Comparison of ENCODE assay signal across 8 cellular contexts in the genomic region with DNA sequence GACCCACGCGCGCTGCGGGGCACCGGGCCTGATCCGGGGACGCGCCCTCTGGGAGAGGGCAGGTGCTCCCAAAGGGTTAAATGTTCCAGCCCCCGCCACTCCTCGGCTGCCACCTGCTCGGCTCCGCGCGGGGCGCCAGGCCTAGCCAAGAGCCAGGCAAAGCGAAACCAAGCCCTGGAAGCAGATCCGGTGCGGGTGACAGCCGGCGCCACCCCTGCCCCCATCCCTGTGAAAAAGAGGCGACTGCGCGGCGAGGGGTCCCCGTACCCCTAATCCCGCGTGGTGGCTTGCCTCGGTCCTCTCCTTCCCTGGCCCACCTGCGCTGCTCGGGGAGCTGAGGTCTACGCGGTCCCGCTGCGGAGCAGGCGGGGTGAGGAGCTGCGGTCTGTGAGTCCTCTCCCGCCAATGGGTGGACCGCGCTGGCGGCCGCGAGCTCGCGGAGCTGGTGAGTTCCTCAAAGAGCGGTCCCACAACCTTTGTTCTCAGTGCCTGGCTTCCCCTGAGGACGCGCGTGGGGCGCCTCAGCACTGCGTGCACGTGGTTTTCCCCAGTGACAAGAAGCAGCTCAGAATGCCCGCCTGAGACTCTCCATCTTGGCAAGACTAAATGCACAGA. TPM values are rescaled to one million over a fixed set of nuclear protein-coding genes. Genes with fewer than 3 reads are reported as not detected.
DNase-seq lines count a peak whose midpoint lies in the region; ATAC-seq and TF ChIP-seq lines count a peak whose summit lies in the region.

A gene (minus strand): TSS at position 610 of the 615 bp plus-strand sequence.

- H3K27me3 ChIP-seq in effector memory CD4-positive, alpha-beta T cell (replicated peaks; ENCODE audit: control insufficient read depth, insufficient read depth, low read length, poor library complexity, severe bottlenecking), result no peaks in the 10 kb centered on the region
- H3K27me3 ChIP-seq in lung (ENCODE audit: control insufficient read depth, insufficient read depth), result no peaks in the 10 kb centered on the region

- DNase-seq in AG08395 (ENCODE audit: low spot score) (peak; percentile 56), NCI-H2196 (lab: John Stamatoyannopoulos, UW; ENCODE audit: unreplicated experiment) (peak; percentile 72), lung (ENCODE audit: low spot score) (peak; percentile 68), GM13976 (ENCODE audit: low spot score) (no peak)
- peak; percentile 58 for DNase-seq in activated CD8-positive, alpha-beta T cell treated with anti-CD3 and anti-CD28 coated beads, Interleukin-2, amount 10 ng/mL, durations not matched to agents 7 days and 5 days
- DNase-seq in effector memory CD4-positive, alpha-beta T cell, result peak in 2 of 3 donors; percentile 1 to 2
- DNase-seq in stimulated activated CD4-positive, alpha-beta T cell treated with anti-CD3 and anti-CD28 coated beads, Interleukin-4, amount 100 ng/mL, for 4 hours, result peak; percentile 43 to 64

- H3K4me1 Mint-ChIP-seq in activated CD8-positive, alpha-beta T cell treated with anti-CD3 and anti-CD28 coated beads, Interleukin-2, amount 10 ng/mL, durations not matched to agents 7 days and 5 days (ENCODE audit: low read depth), result peaks cover 8% of the 10 kb centered on the region

- H3K36me3 Mint-ChIP-seq in activated CD8-positive, alpha-beta T cell treated with anti-CD3 and anti-CD28 coated beads, Interleukin-2, amount 10 ng/mL, durations not matched to agents 7 days and 5 days (ENCODE audit: low read depth), result no peaks in the 10 kb centered on the region

- POLR2A ChIA-PET in activated CD8-positive, alpha-beta T cell treated with anti-CD3 and anti-CD28 coated beads, Interleukin-2, amount 10 ng/mL, durations not matched to agents 7 days and 5 days (lab: Charles Lee), result no interaction called here

- H3K27me3 Mint-ChIP-seq in activated CD8-positive, alpha-beta T cell treated with anti-CD3 and anti-CD28 coated beads, Interleukin-2, amount 10 ng/mL, durations not matched to agents 7 days and 5 days (ENCODE audit: low read depth), result peaks cover 42% of the 10 kb centered on the region

- H3K4me3 Mint-ChIP-seq in activated CD8-positive, alpha-beta T cell treated with anti-CD3 and anti-CD28 coated beads, Interleukin-2, amount 10 ng/mL, durations not matched to agents 7 days and 5 days, result peak within 1 kb of the TSS; percentile 72

- H3K27ac Mint-ChIP-seq in activated CD8-positive, alpha-beta T cell treated with anti-CD3 and anti-CD28 coated beads, Interleukin-2, amount 10 ng/mL, durations not matched to agents 7 days and 5 days, result no peak within 1 kb of the TSS

- in situ Hi-C loops in GM13976 (cut with MboI; ENCODE audit: low sequenced_read_pairs, unreplicated experiment), result no loop called here

- WGBS in lung, 2 donors, result 1% methylated on average over 48 to 52 of the region's 52 CpGs

- H3K4me3 ChIP-seq in effector memory CD4-positive, alpha-beta T cell (ENCODE audit: insufficient read depth, low read depth, low read length, poor library complexity, severe bottlenecking), result peak within 1 kb of the TSS; percentile 65
- H3K4me3 ChIP-seq in lung, result peak within 1 kb of the TSS; percentile 78

- CTCF ChIA-PET in activated CD8-positive, alpha-beta T cell treated with anti-CD3 and anti-CD28 coated beads, Interleukin-2, amount 10 ng/mL, durations not matched to agents 7 days and 5 days (lab: Charles Lee), result no interaction called here

- no peaks in the 10 kb centered on the region for H3K4me1 ChIP-seq in effector memory CD4-positive, alpha-beta T cell (ENCODE audit: control insufficient read depth, insufficient read depth, low read length, poor library complexity, severe bottlenecking)
- peaks cover 3 to 17% of the 10 kb centered on the region in 2 donors for H3K4me1 ChIP-seq in lung (ENCODE audit: control insufficient read depth in 2 of 2, insufficient read depth in 2 of 2, low read length in 2 of 2)

- H3K27ac ChIP-seq in effector memory CD4-positive, alpha-beta T cell (ENCODE audit: insufficient read depth, low read length, poor library complexity, severe bottlenecking), result no peak within 1 kb of the TSS
- peak within 1 kb of the TSS; percentile 91 to 94 for H3K27ac ChIP-seq in lung (ENCODE audit: low read depth in 1 of 2, low read length in 1 of 2)

- ATAC-seq in GM19035 (IDR thresholded peaks at IDR 0.05; ENCODE audit: unreplicated experiment), result peak; percentile 50
- ATAC-seq in activated CD8-positive, alpha-beta T cell treated with anti-CD3 and anti-CD28 coated beads, Interleukin-2, amount 10 ng/mL, durations not matched to agents 7 days and 5 days, result peak; percentile 89
- peak; percentile 87 for ATAC-seq in lung (ENCODE audit: insufficient read depth, low FRiP score)

- H3K36me3 ChIP-seq in effector memory CD4-positive, alpha-beta T cell (ENCODE audit: control insufficient read depth, insufficient read depth, low read length), result no peaks in the 10 kb centered on the region
- H3K36me3 ChIP-seq in lung (ENCODE audit: control insufficient read depth in 2 of 2, insufficient read depth in 2 of 2, low read length in 2 of 2), result no peaks in the 10 kb centered on the region

- H3K9me3 Mint-ChIP-seq in activated CD8-positive, alpha-beta T cell treated with anti-CD3 and anti-CD28 coated beads, Interleukin-2, amount 10 ng/mL, durations not matched to agents 7 days and 5 days (ENCODE audit: insufficient read depth), result no peaks in the 10 kb centered on the region

- TF ChIP-seq CTCF in lung (IDR thresholded peaks at IDR 0.05; ENCODE audit: control extremely low read depth, extremely low read depth) (no peak), GM13976 (IDR thresholded peaks at IDR 0.05; ENCODE audit: borderline replicate concordance, control extremely low read depth, extremely low read depth, insufficient read depth, missing control alignments) (no peak)

- no peaks in the 10 kb centered on the region for H3K9me3 ChIP-seq in effector memory CD4-positive, alpha-beta T cell (ENCODE audit: control insufficient read depth, low read length)
- no peaks in the 10 kb centered on the region for H3K9me3 ChIP-seq in lung (ENCODE audit: control insufficient read depth in 2 of 2, insufficient read depth in 1 of 2, low read length in 1 of 2)

RNA-seq across cellular contexts. Expression of the gene that starts here (rescaled TPM):
- 1 to 10 TPM in 1 of 2 experiments, under 1 TPM in 1; 0.66 to 1.0 TPM for total RNA-seq in activated CD8-positive, alpha-beta T cell treated with anti-CD3 and anti-CD28 coated beads, Interleukin-2, amount 10 ng/mL, durations not matched to agents 7 days and 5 days
- 10 to 100 TPM; 25.9 to 38.7 TPM for total RNA-seq in lung
- polyA plus RNA-seq in lung, result 10 to 100 TPM in 1 of 2 donors, 1 to 10 TPM in 1; 7.4 to 16.6 TPM

Comparison
In these comparisons a context has a peak if more than half of its experiments do, and no peak if none do; other contexts are left out.
1. RNA of the gene that starts here (total RNA-seq): 25.9 to 38.7 TPM in lung; 0.66 to 1.0 TPM in activated CD8-positive, alpha-beta T cell treated with anti-CD3 and anti-CD28 coated beads, Interleukin-2, amount 10 ng/mL, durations not matched to agents 7 days and 5 days; every median in the first group is over 10 times any median in the second.
2. Peak in every context shown above with its lines, with median percentiles within 50 percentile points of each other: ATAC-seq.